Comparison of ENCODE assay signal across 1 cellular context in genomic region chr1:54051936-54052469, GRCh38.
TF ChIP-seq lines count a peak whose summit lies in the region.

No MANE protein-coding gene starts in this region.

TF ChIP-seq in GM23338, 12 proteins besides CTCF, POLR2A, EP300 and RAD21 (continued from another document):
- TF ChIP-seq REST (IDR thresholded peaks at IDR 0.05; ENCODE audit: unreplicated experiment) (no peak), EZH2phosphoT487 (IDR thresholded peaks at IDR 0.05; ENCODE audit: unreplicated experiment) (no peak)
